Comparison of ENCODE assay signal across 8 cellular contexts in genomic region chr11:34356918-34357645, GRCh38. TPM values are rescaled to one million over a fixed set of nuclear protein-coding genes. Genes with fewer than 3 reads are reported as not detected.
DNase-seq lines count a peak whose midpoint lies in the region; ATAC-seq and TF ChIP-seq lines count a peak whose summit lies in the region.

No MANE protein-coding gene starts in this region.

- no peaks in the 10 kb centered on the region for H3K4me1 ChIP-seq in endodermal cell (ENCODE audit: control insufficient read depth, insufficient read depth, low read length)

- 0 to 1% methylated on average over 27 to 82 of the region's 82 CpGs for WGBS in endodermal cell (ENCODE audit: insufficient coverage in 1 of 2, insufficient read length in 1 of 2), 2 experiments

- H3K4me1 Mint-ChIP-seq in activated CD8-positive, alpha-beta memory T cell treated with anti-CD3 and anti-CD28 coated beads, Interleukin-2, amount 10 ng/mL, durations not matched to agents 7 days and 5 days = peaks cover 28% of the 10 kb centered on the region
- H3K4me1 Mint-ChIP-seq in endodermal cell = peaks cover 25% of the 10 kb centered on the region
- peaks cover 19% of the 10 kb centered on the region for H3K4me1 Mint-ChIP-seq in mesothelial cell of epicardium

- H3K36me3 ChIP-seq in endodermal cell (ENCODE audit: control insufficient read depth, insufficient read depth, low read length) = no peaks in the 10 kb centered on the region

- no peaks in the 10 kb centered on the region for H3K9me3 ChIP-seq in endodermal cell (ENCODE audit: control insufficient read depth, low read length)

- CTCF ChIA-PET in activated CD8-positive, alpha-beta memory T cell treated with anti-CD3 and anti-CD28 coated beads, Interleukin-2, amount 10 ng/mL, durations not matched to agents 7 days and 5 days (lab: Charles Lee) = interaction anchor here (0.7 to 6.2 kb wide), 26 partner anchors 10 to 366 kb away, joined by 3 to 153 read pairs (median 4); no protein-coding TSS in a partner anchor

- no peaks in the 10 kb centered on the region for H3K9me3 Mint-ChIP-seq in activated CD8-positive, alpha-beta memory T cell treated with anti-CD3 and anti-CD28 coated beads, Interleukin-2, amount 10 ng/mL, durations not matched to agents 7 days and 5 days (ENCODE audit: low read depth)
- H3K9me3 Mint-ChIP-seq in endodermal cell (no peaks in the 10 kb centered on the region), mesothelial cell of epicardium (no peaks in the 10 kb centered on the region)

- H3K4me3 ChIP-seq in endodermal cell (ENCODE audit: low read length) = peak overlapping the region; percentile 90

- TF ChIP-seq CTCF in endodermal cell (conservative IDR thresholded peaks at IDR 0.05) = no peak
- no peak for TF ChIP-seq CTCF in mesothelial cell of epicardium (IDR thresholded peaks at IDR 0.05; ENCODE audit: unreplicated experiment)

- H3K36me3 Mint-ChIP-seq in activated CD8-positive, alpha-beta memory T cell treated with anti-CD3 and anti-CD28 coated beads, Interleukin-2, amount 10 ng/mL, durations not matched to agents 7 days and 5 days = peaks cover 1% of the 10 kb centered on the region
- H3K36me3 Mint-ChIP-seq in endodermal cell (ENCODE audit: low read depth) (no peaks in the 10 kb centered on the region), mesothelial cell of epicardium (no peaks in the 10 kb centered on the region)

- no peak overlapping the region for H3K27ac ChIP-seq in endodermal cell (ENCODE audit: low read depth, low read length)

- H3K9ac ChIP-seq in endodermal cell (ENCODE audit: extremely low read depth, low read length, poor library complexity, severe bottlenecking) = peak overlapping the region; percentile 43

- no peak overlapping the region for H3K27ac Mint-ChIP-seq in activated CD8-positive, alpha-beta memory T cell treated with anti-CD3 and anti-CD28 coated beads, Interleukin-2, amount 10 ng/mL, durations not matched to agents 7 days and 5 days
- no peak overlapping the region for H3K27ac Mint-ChIP-seq in endodermal cell
- no peak overlapping the region for H3K27ac Mint-ChIP-seq in mesothelial cell of epicardium

- peaks cover 19% of the 10 kb centered on the region for H3K27me3 ChIP-seq in endodermal cell (ENCODE audit: control insufficient read depth, insufficient read depth, low read length, poor library complexity, severe bottlenecking)

- ATAC-seq in GM21619 (IDR thresholded peaks at IDR 0.05; ENCODE audit: unreplicated experiment) = peak; percentile 19
- ATAC-seq in activated CD8-positive, alpha-beta memory T cell treated with anti-CD3 and anti-CD28 coated beads, Interleukin-2, amount 10 ng/mL, durations not matched to agents 7 days and 5 days = peak; percentile 21

- DNase-seq in COR-L47 (lab: John Stamatoyannopoulos, UW) (peak; percentile 58), NCI-H1930 (lab: John Stamatoyannopoulos, UW) (peak; percentile 31 to 34), endodermal cell (peak; percentile 89), mesothelial cell of epicardium (ENCODE audit: low spot score in 2 of 2, unreplicated experiment in 2 of 2) (peak; percentile 33 to 66), NCI-H187 (lab: John Stamatoyannopoulos, UW) (no peak)
- DNase-seq in activated CD8-positive, alpha-beta memory T cell treated with anti-CD3 and anti-CD28 coated beads, Interleukin-2, amount 10 ng/mL, durations not matched to agents 7 days and 5 days = peak; percentile 68
- DNase-seq in stimulated activated CD8-positive, alpha-beta memory T cell treated with anti-CD3 and anti-CD28 coated beads, Interleukin-2, amount 100 ng/mL, for 48 hours (ENCODE audit: low read depth in 2 of 2) = peak; percentile 22 to 27

- H3K4me3 Mint-ChIP-seq in activated CD8-positive, alpha-beta memory T cell treated with anti-CD3 and anti-CD28 coated beads, Interleukin-2, amount 10 ng/mL, durations not matched to agents 7 days and 5 days = peak overlapping the region; percentile 75
- H3K4me3 Mint-ChIP-seq in endodermal cell = peak overlapping the region; percentile 66
- peak overlapping the region; percentile 74 for H3K4me3 Mint-ChIP-seq in mesothelial cell of epicardium

- peaks cover 62% of the 10 kb centered on the region for H3K27me3 Mint-ChIP-seq in activated CD8-positive, alpha-beta memory T cell treated with anti-CD3 and anti-CD28 coated beads, Interleukin-2, amount 10 ng/mL, durations not matched to agents 7 days and 5 days
- H3K27me3 Mint-ChIP-seq in endodermal cell (ENCODE audit: insufficient read depth) (peaks cover 36% of the 10 kb centered on the region), mesothelial cell of epicardium (ENCODE audit: low read depth) (peaks cover 42% of the 10 kb centered on the region)

RNA-seq across cellular contexts. Expression of gene ABTB2, which starts 0.7 kb away (rescaled TPM):
- total RNA-seq in activated CD8-positive, alpha-beta memory T cell treated with anti-CD3 and anti-CD28 coated beads, Interleukin-2, amount 10 ng/mL, durations not matched to agents 7 days and 5 days = 10 to 100 TPM in 1 of 2 experiments, 1 to 10 TPM in 1; 3.8 to 16.8 TPM
- total RNA-seq in endodermal cell (1 to 10 TPM; 2.9 to 5.2 TPM), mesothelial cell of epicardium (2.6 to 3.1 TPM (median 2.7 TPM) in 3 replicates)
- 8.4 TPM for polyA plus RNA-seq in endodermal cell (2013, experiment 1 of 2)
- 8.3 TPM for polyA plus RNA-seq in endodermal cell (2013, experiment 2 of 2)

Comparison
In these comparisons a context has a peak if more than half of its experiments do, and no peak if none do; other contexts are left out.
1. DNase-seq: peak in COR-L47 (single experiment), NCI-H1930 (2 of 2), activated CD8-positive, alpha-beta memory T cell treated with anti-CD3 and anti-CD28 coated beads, Interleukin-2, amount 10 ng/mL, durations not matched to agents 7 days and 5 days (single experiment), endodermal cell (single experiment), mesothelial cell of epicardium (2 of 2) and stimulated activated CD8-positive, alpha-beta memory T cell treated with anti-CD3 and anti-CD28 coated beads, Interleukin-2, amount 100 ng/mL, for 48 hours (2 of 2); none in NCI-H187 (0 of 2).
2. Peak in every context shown above with its lines, with median percentiles within 50 percentile points of each other: H3K4me3 Mint-ChIP-seq.